Comparison of ENCODE assay signal across 28 cellular contexts in the genomic region with DNA sequence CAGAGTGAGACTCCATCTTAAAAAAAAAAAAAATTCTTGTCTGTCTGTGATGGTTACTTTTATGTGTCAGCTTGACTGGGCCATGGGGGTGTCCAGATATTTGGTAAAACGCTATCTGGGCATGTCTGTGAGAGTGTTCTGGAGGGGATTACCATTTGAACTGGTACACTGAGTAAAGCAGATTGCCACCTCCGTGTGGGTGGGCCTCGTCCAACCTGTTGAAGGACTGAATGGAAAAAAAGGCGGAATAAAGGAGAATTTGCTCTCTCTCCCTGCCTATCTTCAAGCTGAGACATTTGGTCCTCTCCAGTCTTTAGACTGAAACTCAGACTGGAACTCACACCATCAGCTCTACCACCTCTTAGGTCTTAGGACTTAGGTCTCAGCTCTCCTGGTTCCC.
"Had no signal": no experiment of that assay in that cellular context is flagged by ENCODE, and none has a peak within 500 bp of the region (broad histone marks: within the 10 kb centered on the region; RNA-seq: fewer than 3 reads in every experiment).

No MANE protein-coding gene starts in this region.

- H3K36me3 ChIP-seq: colonic mucosa, esophagus muscularis mucosa, esophagus squamous epithelium, gastrocnemius medialis, gastroesophageal sphincter, heart left ventricle, heart right ventricle had no signal

- H3K4me3 Mint-ChIP-seq: dendritic cell treated with granulocyte-macrophage colony-stimulating factor and Interleukin-4, amounts not matched to agents 40 ng/mL and 50 ng/mL, for 4 days; effector memory CD8-positive, alpha-beta T cell; endodermal cell had no signal

- ATAC-seq: effector memory CD8-positive, alpha-beta T cell; esophagus mucosa; foreskin keratinocyte; gastrocnemius medialis; gastroesophageal sphincter; heart left ventricle; heart right ventricle had no signal

- DNase-seq: colonic mucosa; cortex of kidney; dermis blood vessel endothelial cell; dorsolateral prefrontal cortex; effector CD4-positive, alpha-beta T cell; effector CD8-positive, alpha-beta T cell; effector memory CD4-positive, alpha-beta T cell; effector memory CD8-positive, alpha-beta T cell; endodermal cell; erythroblast; esophagus squamous epithelium; foreskin fibroblast; foreskin keratinocyte; foreskin melanocyte; gastrocnemius medialis; glutamatergic neuron; heart left ventricle; heart right ventricle had no signal

- FAIRE-seq: colon, endometrium, endothelial cell of umbilical vein, frontal cortex had no signal

- H3K4me3 ChIP-seq: colonic mucosa, coronary artery, dorsolateral prefrontal cortex, esophagus muscularis mucosa, esophagus squamous epithelium, gastrocnemius medialis, gastroesophageal sphincter, heart left ventricle, heart right ventricle had no signal

- H3K27me3 ChIP-seq: colonic mucosa, dorsolateral prefrontal cortex, foreskin keratinocyte, gastrocnemius medialis, gastroesophageal sphincter, heart left ventricle, heart right ventricle had no signal

- H3K27me3 Mint-ChIP-seq: dendritic cell treated with granulocyte-macrophage colony-stimulating factor and Interleukin-4, amounts not matched to agents 40 ng/mL and 50 ng/mL, for 4 days had no signal

- H3K9me3 Mint-ChIP-seq: effector memory CD8-positive, alpha-beta T cell; endodermal cell had no signal

- H3K4me1 ChIP-seq: colonic mucosa, esophagus muscularis mucosa, foreskin keratinocyte, gastrocnemius medialis, gastroesophageal sphincter had no signal

- H3K27ac ChIP-seq: colonic mucosa, coronary artery, dorsolateral prefrontal cortex, epithelial cell of prostate, esophagus muscularis mucosa, esophagus squamous epithelium, foreskin keratinocyte, gastrocnemius medialis, gastroesophageal sphincter, heart left ventricle, heart right ventricle had no signal

- H3K9me3 ChIP-seq: colonic mucosa, esophagus muscularis mucosa, esophagus squamous epithelium, gastrocnemius medialis, gastroesophageal sphincter, heart left ventricle, heart right ventricle had no signal

- H3K27ac Mint-ChIP-seq: dendritic cell treated with granulocyte-macrophage colony-stimulating factor and Interleukin-4, amounts not matched to agents 40 ng/mL and 50 ng/mL, for 4 days; effector memory CD8-positive, alpha-beta T cell; endodermal cell had no signal
